In genomic region chr2:58155160-58155778, GRCh38 we compare ENCODE assay signal across 20 cellular contexts.
DNase-seq lines count a peak whose midpoint lies in the region; ATAC-seq and TF ChIP-seq lines count a peak whose summit lies in the region.
"Had no signal": no experiment of that assay in that cellular context is flagged by ENCODE, and none has a peak within 500 bp of the region (broad histone marks: within the 10 kb centered on the region; RNA-seq: fewer than 3 reads in every experiment).

No MANE protein-coding gene starts in this region.

- no peaks in the 10 kb centered on the region for H3K79me2 ChIP-seq in HCT116 (ENCODE audit: insufficient read depth, low read length)
- H3K79me2 ChIP-seq: parathyroid adenoma had no signal

- CTCF ChIA-PET in HCT116 (lab: Charles Lee), result no interaction called here

- peaks cover 7 to 23% of the 10 kb centered on the region in 2 experiments; a peak in 3 of 4 replicates for H3K36me3 ChIP-seq in HCT116 (ENCODE audit: control insufficient read depth in 1 of 2, insufficient read depth in 2 of 2, low read length in 2 of 2)

- H3K9ac ChIP-seq in HCT116 (ENCODE audit: low read length), result no peak overlapping the region
- H3K9ac ChIP-seq: parathyroid adenoma had no signal

- no peak overlapping the region for H3K4me2 ChIP-seq in HCT116 (ENCODE audit: low read length)

- ATAC-seq in HCT116 (peak; percentile 49), left colon (peak; percentile 20), HG03108 (IDR thresholded peaks at IDR 0.05; ENCODE audit: unreplicated experiment) (no peak)
- ATAC-seq: activated CD8-positive, alpha-beta T cell treated with anti-CD3 and anti-CD28 coated beads for 36 hours; sciatic nerve; T-helper 17 cell had no signal

- TF ChIP-seq RAD21 in HCT116 (IDR thresholded peaks at IDR 0.05; ENCODE audit: low read depth), result no peak

- H3K9me3 ChIP-seq in HCT116 (ENCODE audit: control insufficient read depth in 1 of 2, insufficient read depth in 1 of 2, low read depth in 1 of 2, low read length in 2 of 2), result no peaks in the 10 kb centered on the region
- H3K9me3 ChIP-seq: HAP-1, SJCRH30, testis had no signal

- intact Hi-C loops in HCT116 (cut with micrococcal nuclease), result no loop called here
- intact Hi-C loops in left colon (cut with DNase I, micrococcal nuclease), result no loop called here

- no peaks in the 10 kb centered on the region for H4K20me1 ChIP-seq in HCT116 (ENCODE audit: insufficient read depth)

- BruUV-seq in HCT116 (replicated peaks; lab: Mats Ljungman, UMichigan), result no TSS peak

- no peaks in the 10 kb centered on the region for H3K4me1 ChIP-seq in HCT116 (ENCODE audit: control insufficient read depth in 1 of 2, insufficient read depth in 2 of 2, low read length in 2 of 2)
- H3K4me1 ChIP-seq: left ventricle myocardium inferior, parathyroid adenoma, testis had no signal

- POLR2A ChIA-PET in HCT116 (lab: Charles Lee), result no interaction called here

- RAD21 ChIA-PET in HCT116 (lab: Charles Lee; ENCODE audit: low non-redundant PET in 1 of 2, low total read pairs in 2 of 2, uncharacterized antibody in 2 of 2, unreplicated experiment in 2 of 2), result no interaction called here

- no peak for TF ChIP-seq POLR2A in HCT116 (IDR thresholded peaks at IDR 0.05; ENCODE audit: borderline replicate concordance, extremely low read depth, insufficient read depth, insufficient read length)

- no peak overlapping the region for H3K4me3 ChIP-seq in HCT116 (replicated peaks in 1 of 2; ENCODE audit: low read depth in 1 of 2, low read length in 2 of 2)
- H3K4me3 ChIP-seq: HAP-1, left ventricle myocardium inferior, SJCRH30, testis had no signal

- TF ChIP-seq CTCF in HCT116 (IDR thresholded peaks at IDR 0.05 in 2 of 3, conservative IDR thresholded peaks at IDR 0.05 in 1 of 3; ENCODE audit: borderline replicate concordance in 1 of 3, insufficient read depth in 1 of 3, low read depth in 2 of 3, low read length in 2 of 3), result no peak

- DNase-seq in COR-L47 (lab: John Stamatoyannopoulos, UW) (peak; percentile 44), HCT116 (ENCODE audit: low read depth, low spot score) (no peak), NCI-H748 (lab: John Stamatoyannopoulos, UW; ENCODE audit: unreplicated experiment) (peak; percentile 83), left colon (no peak), foreskin melanocyte (no peak), T-helper 1 cell (no peak)
- DNase-seq: activated CD8-positive, alpha-beta T cell treated with anti-CD3 and anti-CD28 coated beads for 36 hours; activated T-cell treated with anti-CD3 and anti-CD28 coated beads, Interleukin-2, amount 50 U/mL, for 1 hour; cortex of kidney; left ventricle myocardium inferior; midbrain; NCI-H1436; NCI-H524; SJCRH30; T-helper 17 cell; testis had no signal

- H3K27me3 ChIP-seq in HCT116 (ENCODE audit: insufficient read depth, low read length), result no peaks in the 10 kb centered on the region
- H3K27me3 ChIP-seq: SJCRH30, testis had no signal

- H2AFZ ChIP-seq in HCT116 (ENCODE audit: low read depth, low read length, poor library complexity, severe bottlenecking), result no peak overlapping the region
- H2AFZ ChIP-seq: parathyroid adenoma had no signal

- no peak overlapping the region for H3K27ac ChIP-seq in HCT116 (ENCODE audit: low read depth, low read length)
- H3K27ac ChIP-seq: left ventricle myocardium inferior, parathyroid adenoma, SJCRH30, testis had no signal

- H3K9me2 ChIP-seq in HCT116 (ENCODE audit: insufficient read depth), result no peaks in the 10 kb centered on the region

TF ChIP-seq in HCT116, 20 proteins besides CTCF, POLR2A, EP300 and RAD21:
- TF ChIP-seq EZH2phosphoT487 (IDR thresholded peaks at IDR 0.05; ENCODE audit: borderline replicate concordance) (no peak), REST (IDR thresholded peaks at IDR 0.05; ENCODE audit: low read depth) (no peak), EZH2 (IDR thresholded peaks at IDR 0.05) (no peak)

Comparison
In these comparisons a context has a peak if more than half of its experiments do, and no peak if none do; other contexts are left out.
1. DNase-seq: peak in COR-L47 (single experiment) and NCI-H748 (single experiment); none in HCT116 (single experiment), left colon (0 of 2), foreskin melanocyte (single experiment) and T-helper 1 cell (0 of 5).